1 cellular context compared by ENCODE assay signal in the genomic region with DNA sequence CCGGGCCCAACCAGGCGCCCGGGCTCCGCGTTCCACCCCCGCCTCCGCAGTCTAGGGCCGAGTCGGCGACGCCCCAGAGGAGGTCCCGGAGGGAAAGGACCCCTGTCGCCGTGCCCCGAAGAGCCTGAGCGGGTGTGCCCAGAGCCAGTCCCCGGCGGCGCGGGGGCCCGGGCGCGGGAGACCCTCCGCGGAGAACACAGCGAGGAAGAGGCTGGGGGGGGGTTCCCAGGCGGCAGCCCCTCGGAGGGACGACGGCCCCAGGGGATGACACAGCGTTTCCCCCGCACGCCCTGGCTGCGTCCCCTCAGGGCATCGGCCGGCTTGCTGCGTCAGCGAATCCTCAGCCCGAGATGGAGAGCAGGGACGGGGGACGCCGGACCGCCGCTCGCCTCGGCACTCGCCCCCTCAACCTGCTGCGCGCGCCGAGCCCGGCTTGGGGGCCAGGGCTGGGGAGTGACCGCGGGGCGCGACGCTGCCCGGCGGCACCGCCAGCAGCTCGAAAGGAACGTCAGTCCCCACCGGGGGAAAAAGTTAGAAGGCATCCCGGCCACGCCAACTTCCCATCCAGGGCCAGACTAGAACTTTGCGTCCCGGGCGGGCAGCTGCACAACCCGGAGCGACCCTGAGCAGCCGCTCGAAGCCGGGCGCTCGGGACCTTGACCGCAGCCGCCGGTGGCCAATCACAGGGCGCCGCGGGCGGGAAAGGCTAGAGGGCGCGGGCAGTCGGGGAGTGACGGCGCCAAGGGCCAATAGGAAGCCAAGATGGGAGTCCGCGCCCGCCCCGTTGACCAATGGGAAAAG.
TF ChIP-seq lines count a peak whose summit lies in the region.

No MANE protein-coding gene starts in this region.

TF ChIP-seq in WTC11, 78 proteins besides CTCF, POLR2A, EP300 and RAD21 (continued from another document and continues in another):
- TF ChIP-seq, protein P1, sequence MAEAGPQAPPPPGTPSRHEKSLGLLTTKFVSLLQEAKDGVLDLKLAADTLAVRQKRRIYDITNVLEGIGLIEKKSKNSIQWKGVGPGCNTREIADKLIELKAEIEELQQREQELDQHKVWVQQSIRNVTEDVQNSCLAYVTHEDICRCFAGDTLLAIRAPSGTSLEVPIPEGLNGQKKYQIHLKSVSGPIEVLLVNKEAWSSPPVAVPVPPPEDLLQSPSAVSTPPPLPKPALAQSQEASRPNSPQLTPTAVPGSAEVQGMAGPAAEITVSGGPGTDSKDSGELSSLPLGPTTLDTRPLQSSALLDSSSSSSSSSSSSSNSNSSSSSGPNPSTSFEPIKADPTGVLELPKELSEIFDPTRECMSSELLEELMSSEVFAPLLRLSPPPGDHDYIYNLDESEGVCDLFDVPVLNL (CRISPR knock-in tag; IDR thresholded peaks at IDR 0.05; ENCODE audit: borderline replicate concordance, low read depth), result peak; percentile 67; the same call in 1 of the 2 replicates
- TF ChIP-seq CREB1 (CRISPR knock-in tag; IDR thresholded peaks at IDR 0.05), result no peak
- TF ChIP-seq, protein P2, sequence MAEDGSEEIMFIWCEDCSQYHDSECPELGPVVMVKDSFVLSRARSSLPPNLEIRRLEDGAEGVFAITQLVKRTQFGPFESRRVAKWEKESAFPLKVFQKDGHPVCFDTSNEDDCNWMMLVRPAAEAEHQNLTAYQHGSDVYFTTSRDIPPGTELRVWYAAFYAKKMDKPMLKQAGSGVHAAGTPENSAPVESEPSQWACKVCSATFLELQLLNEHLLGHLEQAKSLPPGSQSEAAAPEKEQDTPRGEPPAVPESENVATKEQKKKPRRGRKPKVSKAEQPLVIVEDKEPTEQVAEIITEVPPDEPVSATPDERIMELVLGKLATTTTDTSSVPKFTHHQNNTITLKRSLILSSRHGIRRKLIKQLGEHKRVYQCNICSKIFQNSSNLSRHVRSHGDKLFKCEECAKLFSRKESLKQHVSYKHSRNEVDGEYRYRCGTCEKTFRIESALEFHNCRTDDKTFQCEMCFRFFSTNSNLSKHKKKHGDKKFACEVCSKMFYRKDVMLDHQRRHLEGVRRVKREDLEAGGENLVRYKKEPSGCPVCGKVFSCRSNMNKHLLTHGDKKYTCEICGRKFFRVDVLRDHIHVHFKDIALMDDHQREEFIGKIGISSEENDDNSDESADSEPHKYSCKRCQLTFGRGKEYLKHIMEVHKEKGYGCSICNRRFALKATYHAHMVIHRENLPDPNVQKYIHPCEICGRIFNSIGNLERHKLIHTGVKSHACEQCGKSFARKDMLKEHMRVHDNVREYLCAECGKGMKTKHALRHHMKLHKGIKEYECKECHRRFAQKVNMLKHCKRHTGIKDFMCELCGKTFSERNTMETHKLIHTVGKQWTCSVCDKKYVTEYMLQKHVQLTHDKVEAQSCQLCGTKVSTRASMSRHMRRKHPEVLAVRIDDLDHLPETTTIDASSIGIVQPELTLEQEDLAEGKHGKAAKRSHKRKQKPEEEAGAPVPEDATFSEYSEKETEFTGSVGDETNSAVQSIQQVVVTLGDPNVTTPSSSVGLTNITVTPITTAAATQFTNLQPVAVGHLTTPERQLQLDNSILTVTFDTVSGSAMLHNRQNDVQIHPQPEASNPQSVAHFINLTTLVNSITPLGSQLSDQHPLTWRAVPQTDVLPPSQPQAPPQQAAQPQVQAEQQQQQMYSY (CRISPR knock-in tag; IDR thresholded peaks at IDR 0.05), result 0 out of 2 replicates have a peak, but pooled peaks have one; percentile 8
- TF ChIP-seq OVOL2 (CRISPR knock-in tag; IDR thresholded peaks at IDR 0.05; ENCODE audit: borderline replicate concordance), result no peak
- no peak; the same call in 1 of the 2 replicates for TF ChIP-seq SP1 (CRISPR knock-in tag; conservative IDR thresholded peaks at IDR 0.05)
- no peak for TF ChIP-seq ZSCAN18 (CRISPR knock-in tag; IDR thresholded peaks at IDR 0.05)
- TF ChIP-seq ESRRA (CRISPR knock-in tag; IDR thresholded peaks at IDR 0.05; ENCODE audit: borderline replicate concordance), result no peak
- TF ChIP-seq, protein P3, sequence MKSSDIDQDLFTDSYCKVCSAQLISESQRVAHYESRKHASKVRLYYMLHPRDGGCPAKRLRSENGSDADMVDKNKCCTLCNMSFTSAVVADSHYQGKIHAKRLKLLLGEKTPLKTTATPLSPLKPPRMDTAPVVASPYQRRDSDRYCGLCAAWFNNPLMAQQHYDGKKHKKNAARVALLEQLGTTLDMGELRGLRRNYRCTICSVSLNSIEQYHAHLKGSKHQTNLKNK (CRISPR knock-in tag; IDR thresholded peaks at IDR 0.05), result no peak
- no peak for TF ChIP-seq SMAD4 (CRISPR knock-in tag; IDR thresholded peaks at IDR 0.05)
- TF ChIP-seq NR1H2 (CRISPR knock-in tag; IDR thresholded peaks at IDR 0.05), result no peak
- no peak for TF ChIP-seq NR3C1 (CRISPR knock-in tag; conservative IDR thresholded peaks at IDR 0.05; ENCODE audit: low read depth)
- TF ChIP-seq ZNF219 (CRISPR knock-in tag; IDR thresholded peaks at IDR 0.05; ENCODE audit: borderline replicate concordance), result no peak
- TF ChIP-seq ZNF423 (CRISPR knock-in tag; IDR thresholded peaks at IDR 0.05), result no peak
- no peak for TF ChIP-seq RORB (CRISPR knock-in tag; IDR thresholded peaks at IDR 0.05)
- TF ChIP-seq, protein P4, sequence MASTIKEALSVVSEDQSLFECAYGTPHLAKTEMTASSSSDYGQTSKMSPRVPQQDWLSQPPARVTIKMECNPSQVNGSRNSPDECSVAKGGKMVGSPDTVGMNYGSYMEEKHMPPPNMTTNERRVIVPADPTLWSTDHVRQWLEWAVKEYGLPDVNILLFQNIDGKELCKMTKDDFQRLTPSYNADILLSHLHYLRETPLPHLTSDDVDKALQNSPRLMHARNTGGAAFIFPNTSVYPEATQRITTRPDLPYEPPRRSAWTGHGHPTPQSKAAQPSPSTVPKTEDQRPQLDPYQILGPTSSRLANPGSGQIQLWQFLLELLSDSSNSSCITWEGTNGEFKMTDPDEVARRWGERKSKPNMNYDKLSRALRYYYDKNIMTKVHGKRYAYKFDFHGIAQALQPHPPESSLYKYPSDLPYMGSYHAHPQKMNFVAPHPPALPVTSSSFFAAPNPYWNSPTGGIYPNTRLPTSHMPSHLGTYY (CRISPR knock-in tag; IDR thresholded peaks at IDR 0.05), result no peak
- TF ChIP-seq HMGA2 (CRISPR knock-in tag; IDR thresholded peaks at IDR 0.05), result no peak
- TF ChIP-seq PRRX2 (CRISPR knock-in tag; IDR thresholded peaks at IDR 0.05), result no peak
- TF ChIP-seq ARID4B (CRISPR knock-in tag; IDR thresholded peaks at IDR 0.05; ENCODE audit: borderline replicate concordance), result no peak; the same call in 1 of the 2 replicates
- TF ChIP-seq RELA (CRISPR knock-in tag; IDR thresholded peaks at IDR 0.05; ENCODE audit: borderline replicate concordance), result no peak
- TF ChIP-seq AFF4 (CRISPR knock-in tag; IDR thresholded peaks at IDR 0.05; ENCODE audit: borderline replicate concordance), result no peak
- TF ChIP-seq ZNF232 (CRISPR knock-in tag; IDR thresholded peaks at IDR 0.05), result no peak; the same call in 1 of the 2 replicates
- TF ChIP-seq, protein P5, sequence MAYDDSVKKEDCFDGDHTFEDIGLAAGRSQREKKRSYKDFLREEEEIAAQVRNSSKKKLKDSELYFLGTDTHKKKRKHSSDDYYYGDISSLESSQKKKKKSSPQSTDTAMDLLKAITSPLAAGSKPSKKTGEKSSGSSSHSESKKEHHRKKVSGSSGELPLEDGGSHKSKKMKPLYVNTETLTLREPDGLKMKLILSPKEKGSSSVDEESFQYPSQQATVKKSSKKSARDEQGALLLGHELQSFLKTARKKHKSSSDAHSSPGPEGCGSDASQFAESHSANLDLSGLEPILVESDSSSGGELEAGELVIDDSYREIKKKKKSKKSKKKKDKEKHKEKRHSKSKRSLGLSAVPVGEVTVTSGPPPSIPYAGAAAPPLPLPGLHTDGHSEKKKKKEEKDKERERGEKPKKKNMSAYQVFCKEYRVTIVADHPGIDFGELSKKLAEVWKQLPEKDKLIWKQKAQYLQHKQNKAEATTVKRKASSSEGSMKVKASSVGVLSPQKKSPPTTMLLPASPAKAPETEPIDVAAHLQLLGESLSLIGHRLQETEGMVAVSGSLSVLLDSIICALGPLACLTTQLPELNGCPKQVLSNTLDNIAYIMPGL (CRISPR knock-in tag; IDR thresholded peaks at IDR 0.05), result peak; percentile 91
- no peak for TF ChIP-seq SOX15 (CRISPR knock-in tag; IDR thresholded peaks at IDR 0.05)
- TF ChIP-seq IRF1 (CRISPR knock-in tag; IDR thresholded peaks at IDR 0.05), result no peak; the same call in 1 of the 2 replicates
- TF ChIP-seq, protein P6, sequence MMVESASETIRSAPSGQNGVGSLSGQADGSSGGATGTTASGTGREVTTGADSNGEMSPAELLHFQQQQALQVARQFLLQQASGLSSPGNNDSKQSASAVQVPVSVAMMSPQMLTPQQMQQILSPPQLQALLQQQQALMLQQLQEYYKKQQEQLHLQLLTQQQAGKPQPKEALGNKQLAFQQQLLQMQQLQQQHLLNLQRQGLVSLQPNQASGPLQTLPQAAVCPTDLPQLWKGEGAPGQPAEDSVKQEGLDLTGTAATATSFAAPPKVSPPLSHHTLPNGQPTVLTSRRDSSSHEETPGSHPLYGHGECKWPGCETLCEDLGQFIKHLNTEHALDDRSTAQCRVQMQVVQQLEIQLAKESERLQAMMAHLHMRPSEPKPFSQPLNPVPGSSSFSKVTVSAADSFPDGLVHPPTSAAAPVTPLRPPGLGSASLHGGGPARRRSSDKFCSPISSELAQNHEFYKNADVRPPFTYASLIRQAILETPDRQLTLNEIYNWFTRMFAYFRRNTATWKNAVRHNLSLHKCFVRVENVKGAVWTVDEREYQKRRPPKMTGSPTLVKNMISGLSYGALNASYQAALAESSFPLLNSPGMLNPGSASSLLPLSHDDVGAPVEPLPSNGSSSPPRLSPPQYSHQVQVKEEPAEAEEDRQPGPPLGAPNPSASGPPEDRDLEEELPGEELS (CRISPR knock-in tag; IDR thresholded peaks at IDR 0.05), result 0 out of 2 replicates have a peak, but pooled peaks have one; percentile 25
- TF ChIP-seq JUN (CRISPR knock-in tag; IDR thresholded peaks at IDR 0.05), result no peak
- TF ChIP-seq MLX (CRISPR knock-in tag; IDR thresholded peaks at IDR 0.05), result no peak
